Comparison of ENCODE assay signal across 22 cellular contexts in genomic region chr12:120071493-120072020, GRCh38.
"Had no signal": no experiment of that assay in that cellular context is flagged by ENCODE, and none has a peak within 500 bp of the region (broad histone marks: within the 10 kb centered on the region; RNA-seq: fewer than 3 reads in every experiment).

No MANE protein-coding gene starts in this region.

- H3K9me3 ChIP-seq: esophagus muscularis mucosa, heart left ventricle, suprapubic skin, tibial artery had no signal

- H3K4me3 Mint-ChIP-seq: activated CD4-positive, alpha-beta memory T cell treated with anti-CD3 and anti-CD28 coated beads, Interleukin-2, amount 10 ng/mL, durations not matched to agents 7 days and 5 days; activated CD4-positive, alpha-beta T cell treated with anti-CD3 and anti-CD28 coated beads, Interleukin-2, amount 10 ng/mL, durations not matched to agents 24 days and 14 days; immature natural killer cell; naive thymus-derived CD8-positive, alpha-beta T cell; neural crest cell had no signal

- H3K9me3 Mint-ChIP-seq: activated CD4-positive, alpha-beta memory T cell treated with anti-CD3 and anti-CD28 coated beads, Interleukin-2, amount 10 ng/mL, durations not matched to agents 7 days and 5 days; activated CD4-positive, alpha-beta T cell treated with anti-CD3 and anti-CD28 coated beads, Interleukin-2, amount 10 ng/mL, durations not matched to agents 24 days and 14 days; immature natural killer cell; naive thymus-derived CD8-positive, alpha-beta T cell; neural crest cell had no signal

- H3K27ac Mint-ChIP-seq: activated CD4-positive, alpha-beta memory T cell treated with anti-CD3 and anti-CD28 coated beads, Interleukin-2, amount 10 ng/mL, durations not matched to agents 7 days and 5 days; activated CD4-positive, alpha-beta T cell treated with anti-CD3 and anti-CD28 coated beads, Interleukin-2, amount 10 ng/mL, durations not matched to agents 24 days and 14 days; immature natural killer cell had no signal

- H3K27me3 Mint-ChIP-seq: activated CD4-positive, alpha-beta memory T cell treated with anti-CD3 and anti-CD28 coated beads, Interleukin-2, amount 10 ng/mL, durations not matched to agents 7 days and 5 days; activated CD4-positive, alpha-beta T cell treated with anti-CD3 and anti-CD28 coated beads, Interleukin-2, amount 10 ng/mL, durations not matched to agents 24 days and 14 days; naive thymus-derived CD8-positive, alpha-beta T cell had no signal

- H3K36me3 ChIP-seq: brain microvascular endothelial cell, esophagus muscularis mucosa, heart left ventricle, suprapubic skin, tibial artery had no signal

- H3K4me3 ChIP-seq: esophagus muscularis mucosa, heart left ventricle, SK-N-MC, suprapubic skin, tibial artery had no signal

- DNase-seq: activated CD4-positive, alpha-beta memory T cell treated with anti-CD3 and anti-CD28 coated beads, Interleukin-2, amount 10 ng/mL, durations not matched to agents 7 days and 5 days; activated CD4-positive, alpha-beta T cell treated with anti-CD3 and anti-CD28 coated beads, Interleukin-2, amount 10 ng/mL, durations not matched to agents 24 days and 14 days; activated naive CD4-positive, alpha-beta T cell; activated T-cell treated with anti-CD3 and anti-CD28 coated beads, Interleukin-2, amount 50 U/mL, for 48 hours; amniotic stem cell; brain microvascular endothelial cell; cortex of kidney; foreskin keratinocyte; heart left ventricle; hypothalamus; immature natural killer cell; naive thymus-derived CD8-positive, alpha-beta T cell; occipital lobe; stimulated activated naive CD4-positive, alpha-beta T cell; T-helper 9 cell; tibial artery had no signal

- H3K4me1 ChIP-seq: esophagus muscularis mucosa, foreskin keratinocyte, tibial artery had no signal

- H3K4me1 Mint-ChIP-seq: immature natural killer cell had no signal

- ATAC-seq: activated CD4-positive, CD25-positive, alpha-beta regulatory T cell treated with anti-CD3 and anti-CD28 coated beads, Interleukin-2, amount 50 U/mL, for 24 hours; foreskin keratinocyte; naive thymus-derived CD8-positive, alpha-beta T cell had no signal

- H3K27me3 ChIP-seq: esophagus muscularis mucosa, foreskin keratinocyte, suprapubic skin, tibial artery had no signal

- H3K27ac ChIP-seq: brain microvascular endothelial cell, esophagus muscularis mucosa, foreskin keratinocyte, heart left ventricle, SK-N-MC, suprapubic skin, tibial artery, VCaP had no signal
